In genomic region chrX:71532753-71533425, GRCh38 we compare ENCODE assay signal across 8 cellular contexts.
DNase-seq lines count a peak whose midpoint lies in the region; ATAC-seq lines count a peak whose summit lies in the region.

TSS of gene OGT (plus strand) at chrX:71533104. CDS start at chrX:71533300, 196 bp downstream.

- DNase-seq in AG08396 (ENCODE audit: low spot score) = peak; percentile 85
- peak; percentile 86 for DNase-seq in NCI-H345 treated with DMSO at 0.1 percent for 48 hours (lab: John Stamatoyannopoulos, UW; ENCODE audit: unreplicated experiment)
- DNase-seq in activated CD4-positive, CD25-positive, alpha-beta regulatory T cell (lab: John Stamatoyannopoulos, UW) = peak; percentile 71 to 85 (median 78)
- peak; percentile 21 to 95 (median 82) for DNase-seq in caudate nucleus (lab: John Stamatoyannopoulos, UW)
- DNase-seq in inferior parietal cortex (ENCODE audit: extremely low spot score) = peak; percentile 91
- DNase-seq in smooth muscle cell of the brain vasculature (ENCODE audit: low read depth, low spot score) = peak; percentile 88

- peak; percentile 77 for ATAC-seq in GM19023 (IDR thresholded peaks at IDR 0.05; ENCODE audit: unreplicated experiment)
- peak; percentile 83 for ATAC-seq in HG03196 (IDR thresholded peaks at IDR 0.05; ENCODE audit: unreplicated experiment)

- H3K27ac ChIP-seq in caudate nucleus (ENCODE audit: low read depth, low read length) = peak within 1 kb of the TSS; percentile 91

Comparison
In these comparisons a context has a peak if more than half of its experiments do, and no peak if none do; other contexts are left out.
1. Peak in every context shown above with its lines: DNase-seq, ATAC-seq and H3K27ac ChIP-seq.